Comparison of ENCODE assay signal across 31 cellular contexts in the genomic region with DNA sequence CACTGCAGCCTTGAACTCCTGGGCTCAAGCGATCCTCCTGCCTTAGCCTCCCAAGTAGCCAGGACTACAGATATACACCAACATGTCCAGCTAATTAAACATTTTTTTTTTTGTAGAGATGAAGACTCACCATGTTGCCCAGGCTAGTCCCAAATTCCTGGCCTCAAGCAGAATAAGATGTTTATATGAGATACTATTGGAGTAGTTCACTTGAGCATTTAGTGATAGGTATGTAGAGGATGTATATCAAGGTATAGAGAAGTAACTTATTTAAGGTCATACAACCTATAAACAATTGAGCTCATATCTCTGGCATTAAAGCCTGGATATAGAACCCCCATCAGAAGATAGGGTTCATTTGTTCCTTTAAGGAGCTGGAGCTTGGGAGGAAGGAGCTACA. TPM values are rescaled to one million over a fixed set of nuclear protein-coding genes. Genes with fewer than 3 reads are reported as not detected.
"Had no signal": no experiment of that assay in that cellular context is flagged by ENCODE, and none has a peak within 500 bp of the region (broad histone marks: within the 10 kb centered on the region; RNA-seq: fewer than 3 reads in every experiment).

No MANE protein-coding gene starts in this region.

- H3K27ac ChIP-seq: neural progenitor cell, ovary, parathyroid adenoma, psoas muscle, right lobe of liver, sigmoid colon, suprapubic skin, testis, tibial artery, transverse colon, upper lobe of right lung, uterus had no signal

- H3K27me3 Mint-ChIP-seq: progenitor cell of endocrine pancreas; stimulated activated naive CD8-positive, alpha-beta T cell treated with anti-CD3 and anti-CD28 coated beads, Interleukin-15, amount 100 ng/mL, for 72 hours; type B pancreatic cell had no signal

- H3K4me1 Mint-ChIP-seq: nephron, neural progenitor cell had no signal

- H3K4me3 ChIP-seq: neural progenitor cell, ovary, psoas muscle, right lobe of liver, sigmoid colon, suprapubic skin, testis, tibial artery, transverse colon, upper lobe of right lung, uterus had no signal

- H3K4me3 Mint-ChIP-seq: natural killer cell; nephron; neural progenitor cell; stimulated activated memory B cell treated with anti-CD40 and anti-IgM and Interleukin-4, amounts not matched to agents 10 μg/mL and 1 μg/mL and 100 μg/mL, for 72 hours; stimulated activated naive CD8-positive, alpha-beta T cell treated with anti-CD3 and anti-CD28 coated beads, Interleukin-15, amount 100 ng/mL, for 72 hours; type B pancreatic cell had no signal

- ATAC-seq: natural killer cell; psoas muscle; right cardiac atrium; right lobe of liver; stimulated activated memory B cell treated with anti-CD40 and anti-IgM and Interleukin-4, amounts not matched to agents 10 μg/mL and 1 μg/mL and 100 μg/mL, for 72 hours; stimulated activated naive CD8-positive, alpha-beta T cell treated with anti-CD3 and anti-CD28 coated beads, Interleukin-15, amount 100 ng/mL, for 72 hours; upper lobe of right lung had no signal

- H3K27me3 ChIP-seq: neural progenitor cell, ovary, right lobe of liver, sigmoid colon, suprapubic skin, testis, tibial artery, transverse colon, upper lobe of right lung, uterus had no signal

- H3K4me1 ChIP-seq: neural progenitor cell, parathyroid adenoma, psoas muscle, uterus had no signal

- H3K9me3 ChIP-seq: ovary, psoas muscle, right lobe of liver, sigmoid colon, suprapubic skin, testis, tibial artery, transverse colon, upper lobe of right lung, uterus had no signal

- H3K27ac Mint-ChIP-seq: nephron; neural progenitor cell; stimulated activated memory B cell treated with anti-CD40 and anti-IgM and Interleukin-4, amounts not matched to agents 10 μg/mL and 1 μg/mL and 100 μg/mL, for 72 hours; type B pancreatic cell had no signal

- DNase-seq: natural killer cell; occipital lobe; ovary; posterior cingulate gyrus; psoas muscle; right cardiac atrium; right lobe of liver; sigmoid colon; small intestine; stimulated activated CD4-positive, alpha-beta T cell treated with anti-CD3 and anti-CD28 coated beads, Interleukin-15, amount 100 ng/mL, for 24 hours; stimulated activated CD4-positive, alpha-beta T cell treated with anti-CD3 and anti-CD28 coated beads, Interleukin-2, amount 100 ng/mL, for 24 hours; stimulated activated CD4-positive, alpha-beta T cell treated with anti-CD3 and anti-CD28 coated beads, Interleukin-2, amount 100 ng/mL, for 48 hours; stimulated activated CD4-positive, alpha-beta T cell treated with anti-CD3 and anti-CD28 coated beads, Interleukin-4, amount 100 ng/mL, for 24 hours; stimulated activated naive CD4-positive, alpha-beta T cell; stimulated activated naive CD8-positive, alpha-beta T cell treated with anti-CD3 and anti-CD28 coated beads, Interleukin-15, amount 100 ng/mL, for 72 hours; stimulated activated naive CD8-positive, alpha-beta T cell treated with anti-CD3 and anti-CD28 coated beads, Interleukin-15, Interleukin-2, amounts not matched to agents 100 U/mL and 50 U/mL, for 24 hours; substantia nigra; testis; tibial artery; transverse colon; upper lobe of right lung; uterus had no signal

- H3K9me3 Mint-ChIP-seq: natural killer cell; nephron; neural progenitor cell; stimulated activated memory B cell treated with anti-CD40 and anti-IgM and Interleukin-4, amounts not matched to agents 10 μg/mL and 1 μg/mL and 100 μg/mL, for 72 hours; stimulated activated naive CD8-positive, alpha-beta T cell treated with anti-CD3 and anti-CD28 coated beads, Interleukin-15, amount 100 ng/mL, for 72 hours; type B pancreatic cell had no signal

- H3K36me3 ChIP-seq: neural progenitor cell, ovary, uterus had no signal

RNA-seq across cellular contexts. Expression of a gene that starts 4.6 kb away (rescaled TPM):
- total RNA-seq: renal cortical epithelial cell, sigmoid colon, upper lobe of right lung, urinary bladder had no signal
- polyA plus RNA-seq: right cardiac atrium had no signal
